In genomic region chr16:75647492-75648264, GRCh38 we compare ENCODE assay signal across 8 cellular contexts. TPM values are rescaled to one million over a fixed set of nuclear protein-coding genes. Genes with fewer than 3 reads are reported as not detected.
DNase-seq lines count a peak whose midpoint lies in the region; ATAC-seq and TF ChIP-seq lines count a peak whose summit lies in the region.

Gene KARS1, minus strand, starts transcription at chr16:75647665. Its CDS starts 26 bp downstream, at chr16:75647639.
Gene TERF2IP, plus strand, starts transcription at chr16:75647773. Its CDS starts 110 bp downstream, at chr16:75647883.

- H3K27ac ChIP-seq in esophagus (ENCODE audit: low read depth in 2 of 2, low read length in 1 of 2) = peak within 1 kb of the TSS; percentile 98 to 100
- H3K27ac ChIP-seq in muscle layer of colon (ENCODE audit: low read depth, low read length) = peak within 1 kb of the TSS; percentile 98

- H3K36me3 Mint-ChIP-seq in activated T-cell treated with anti-CD3 and anti-CD28 coated beads, Interleukin-2, amount 50 U/mL, for 4 hours (ENCODE audit: insufficient read depth) = peaks cover 29% of the 10 kb centered on the region

- peak; percentile 82 for ATAC-seq in GM21619 (IDR thresholded peaks at IDR 0.05; ENCODE audit: unreplicated experiment)
- ATAC-seq in activated T-cell treated with anti-CD3 and anti-CD28 coated beads, Interleukin-2, amount 50 U/mL, for 4 hours = peak; percentile 86 to 89

- no peaks in the 10 kb centered on the region for H3K9me3 Mint-ChIP-seq in activated T-cell treated with anti-CD3 and anti-CD28 coated beads, Interleukin-2, amount 50 U/mL, for 4 hours

- peak; percentile 83 for DNase-seq in DMS153 (lab: John Stamatoyannopoulos, UW)
- DNase-seq in Jurkat, Clone E6-1 (ENCODE audit: low read depth, low spot score) = peak; percentile 93
- peak; percentile 91 for DNase-seq in activated T-cell treated with anti-CD3 and anti-CD28 coated beads, Interleukin-2, amount 50 U/mL, for 4 hours
- peak; percentile 87 for DNase-seq in stimulated activated CD8-positive, alpha-beta memory T cell treated with anti-CD3 and anti-CD28 coated beads, Interleukin-7, amount 100 ng/mL, for 24 hours (ENCODE audit: low read depth)

- H3K27me3 ChIP-seq in esophagus (ENCODE audit: control insufficient read depth in 1 of 2, insufficient read depth in 2 of 2, low read length in 2 of 2) = no peaks in the 10 kb centered on the region
- no peaks in the 10 kb centered on the region for H3K27me3 ChIP-seq in muscle layer of colon (ENCODE audit: control insufficient read depth in 1 of 2, insufficient read depth in 2 of 2, low read length in 2 of 2)

- H3K36me3 ChIP-seq in esophagus (ENCODE audit: control insufficient read depth in 2 of 2, insufficient read depth in 2 of 2, low read length in 1 of 2) (peaks cover 0 to 2% of the 10 kb centered on the region in 2 donors), muscle layer of colon (ENCODE audit: insufficient read depth, low read length) (peaks cover 26% of the 10 kb centered on the region)

- peaks cover 0 to 6% of the 10 kb centered on the region in 2 donors for H3K4me1 ChIP-seq in esophagus (ENCODE audit: control insufficient read depth in 2 of 2, insufficient read depth in 2 of 2, low read length in 1 of 2)
- peaks cover 51% of the 10 kb centered on the region for H3K4me1 ChIP-seq in muscle layer of colon (ENCODE audit: insufficient read depth, low read length)

- WGBS in esophagus, 2 donors = 0 to 1% methylated on average over 72 to 76 of the region's 76 CpGs

- H3K27me3 Mint-ChIP-seq in activated T-cell treated with anti-CD3 and anti-CD28 coated beads, Interleukin-2, amount 50 U/mL, for 4 hours (ENCODE audit: low read depth) = no peaks in the 10 kb centered on the region

- peak within 1 kb of the TSS; percentile 62 for H3K4me3 ChIP-seq in Jurkat, Clone E6-1 (ENCODE audit: low read length)
- peak within 1 kb of the TSS; percentile 98 to 99 for H3K4me3 ChIP-seq in esophagus (ENCODE audit: low read depth in 1 of 2, low read length in 2 of 2)
- H3K4me3 ChIP-seq in muscle layer of colon (ENCODE audit: low read depth in 1 of 2, low read length in 2 of 2) = peak within 1 kb of the TSS; percentile 73 to 91

- no peaks in the 10 kb centered on the region for H3K9me3 ChIP-seq in esophagus (ENCODE audit: control insufficient read depth in 2 of 2, insufficient read depth in 1 of 2, low read depth in 1 of 2, low read length in 1 of 2)
- H3K9me3 ChIP-seq in muscle layer of colon (ENCODE audit: low read length) = no peaks in the 10 kb centered on the region

- H3K9ac ChIP-seq in muscle layer of colon (ENCODE audit: low read length) = peak within 1 kb of the TSS; percentile 93

- peaks cover 56% of the 10 kb centered on the region for H3K4me1 Mint-ChIP-seq in activated T-cell treated with anti-CD3 and anti-CD28 coated beads, Interleukin-2, amount 50 U/mL, for 4 hours (ENCODE audit: low read depth)

- H3K4me3 Mint-ChIP-seq in activated T-cell treated with anti-CD3 and anti-CD28 coated beads, Interleukin-2, amount 50 U/mL, for 4 hours = peak within 1 kb of the TSS; percentile 99

TF ChIP-seq in PFSK-1, 5 proteins besides CTCF, POLR2A, EP300 and RAD21:
- peak; percentile 87 for TF ChIP-seq POLR2AphosphoS5 (IDR thresholded peaks at IDR 0.05; ENCODE audit: low read depth, low read length)
- TF ChIP-seq TAF1 (IDR thresholded peaks at IDR 0.05; ENCODE audit: borderline replicate concordance, insufficient read depth, low read length) = peak; percentile 97
- TF ChIP-seq FOXP2 (optimal IDR thresholded peaks at IDR 0.05; ENCODE audit: borderline replicate concordance, extremely low read depth, extremely low read length, insufficient read depth) = peak; percentile 70
- TF ChIP-seq SIN3A (IDR thresholded peaks at IDR 0.05; ENCODE audit: borderline replicate concordance, insufficient read depth, low read length) = peak; percentile 76; the same call in 1 of the 2 replicates
- peak in 1 of 2 experiments; percentile 55; a peak in 1 of 4 replicates for TF ChIP-seq REST (IDR thresholded peaks at IDR 0.05; ENCODE audit: insufficient read depth in 1 of 2, low read depth in 2 of 2, low read length in 2 of 2)

RNA-seq across cellular contexts. Expression of gene KARS1, which starts in this region (rescaled TPM):
- 347 TPM for polyA plus RNA-seq in Jurkat, Clone E6-1 (2012; ENCODE audit: insufficient read depth, insufficient read length)
- polyA plus RNA-seq in PFSK-1 (2012; ENCODE audit: insufficient read length, low read depth) = 128 TPM
- 100 to 1,000 TPM; 345 to 390 (median 357) TPM for total RNA-seq in activated T-cell treated with anti-CD3 and anti-CD28 coated beads, Interleukin-2, amount 50 U/mL, for 4 hours
- polyA plus RNA-seq in esophagus = 10 to 100 TPM; 49.6 to 88.5 TPM

RNA-seq across cellular contexts. Expression of gene TERF2IP, which starts in this region (rescaled TPM):
- polyA plus RNA-seq in Jurkat, Clone E6-1 (2012; ENCODE audit: insufficient read depth, insufficient read length) = 79.2 TPM
- 28.1 TPM for polyA plus RNA-seq in PFSK-1 (2012; ENCODE audit: insufficient read length, low read depth)
- 100 to 1,000 TPM; 120 to 133 (median 128) TPM for total RNA-seq in activated T-cell treated with anti-CD3 and anti-CD28 coated beads, Interleukin-2, amount 50 U/mL, for 4 hours
- 10 to 100 TPM; 23.1 to 27.6 TPM for polyA plus RNA-seq in esophagus

Comparison
In these comparisons a context has a peak if more than half of its experiments do, and no peak if none do; other contexts are left out.
1. Peak in every context shown above with its lines: DNase-seq, ATAC-seq, H3K4me3 ChIP-seq and H3K27ac ChIP-seq.